ENCODE assay signal across 12 cellular contexts in genomic region chr12:23533699-23534098, GRCh38.
"Had no signal": no experiment of that assay in that cellular context is flagged by ENCODE, and none has a peak within 500 bp of the region (broad histone marks: within the 10 kb centered on the region; RNA-seq: fewer than 3 reads in every experiment).

No MANE protein-coding gene starts in this region.

- FAIRE-seq: HepG2 had no signal

- ATAC-seq: HCT116 had no signal

- DNase-seq: GM23248, GOT3, H7, HFFc6, IMR-90, Karpas-422, KBM-7 had no signal

- H3K4me3 ChIP-seq: GM23248, HAP-1 had no signal

- H3K4me1 ChIP-seq: HAP-1 had no signal

- H2AFZ ChIP-seq: GM23248 had no signal

- H3K4me2 ChIP-seq: KMS-11 had no signal

- H3K36me3 ChIP-seq: HAP-1 had no signal

- H3K9me3 ChIP-seq: HAP-1 had no signal

- H3K27ac ChIP-seq: GM23248, HL-60, KMS-11 had no signal

- H3K9ac ChIP-seq: GM23248, KMS-11 had no signal
